1 cellular context compared by ENCODE assay signal in the genomic region with DNA sequence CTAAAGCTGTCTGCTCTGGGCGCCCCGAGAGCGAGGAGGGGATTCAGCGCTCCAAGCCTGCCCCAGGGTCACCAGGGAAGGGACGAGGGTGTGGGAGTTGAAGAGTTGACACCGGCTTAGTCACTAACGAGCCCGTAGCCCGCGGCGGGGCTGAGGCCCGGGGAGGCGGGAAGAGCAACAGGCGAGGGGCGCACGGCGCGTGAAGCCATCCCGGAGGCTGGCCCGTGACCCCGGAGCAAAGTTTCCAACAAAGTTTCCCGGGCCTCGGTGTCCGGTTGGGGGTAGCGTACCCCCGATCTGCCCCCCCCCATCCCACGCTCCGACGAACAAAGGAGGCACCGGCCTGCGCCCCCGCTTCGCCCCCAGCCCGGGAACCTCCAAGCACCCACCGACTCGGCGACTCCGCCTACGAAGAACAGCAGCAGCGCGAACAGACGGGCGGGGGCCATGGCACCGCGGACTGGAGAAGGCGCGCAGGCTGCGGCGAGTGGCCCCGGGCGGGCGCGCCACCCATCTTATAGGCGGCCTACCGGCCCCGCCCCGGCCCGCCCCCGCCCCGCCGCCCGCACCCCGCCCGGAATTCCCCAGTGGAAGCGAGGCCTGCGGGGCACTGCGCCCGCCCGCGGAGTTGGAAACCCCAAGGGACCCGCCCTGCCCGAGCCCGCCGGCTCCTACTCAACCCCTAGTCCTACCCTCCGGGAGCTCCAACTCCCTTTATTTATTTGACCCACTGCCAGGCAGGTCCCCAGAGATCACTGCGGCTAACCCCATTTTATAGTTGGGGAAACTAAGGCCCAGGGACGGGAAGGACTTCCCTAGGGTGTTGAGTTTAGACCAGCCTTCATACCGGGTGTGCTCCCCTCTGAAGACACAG.
A peak's percentile ranks its signal among the peaks of the same experiment; 100 is the strongest.
TF ChIP-seq lines count a peak whose summit lies in the region.

A gene with protein sequence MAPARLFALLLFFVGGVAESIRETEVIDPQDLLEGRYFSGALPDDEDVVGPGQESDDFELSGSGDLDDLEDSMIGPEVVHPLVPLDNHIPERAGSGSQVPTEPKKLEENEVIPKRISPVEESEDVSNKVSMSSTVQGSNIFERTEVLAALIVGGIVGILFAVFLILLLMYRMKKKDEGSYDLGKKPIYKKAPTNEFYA (minus strand): TSS at position 489 of the 874 bp plus-strand sequence. CDS start 40 bp downstream, at position 449.

TF ChIP-seq in HEK293, 187 proteins besides CTCF, POLR2A, EP300 and RAD21 (continued from another document and continues in another):
- TF ChIP-seq, protein P1, sequence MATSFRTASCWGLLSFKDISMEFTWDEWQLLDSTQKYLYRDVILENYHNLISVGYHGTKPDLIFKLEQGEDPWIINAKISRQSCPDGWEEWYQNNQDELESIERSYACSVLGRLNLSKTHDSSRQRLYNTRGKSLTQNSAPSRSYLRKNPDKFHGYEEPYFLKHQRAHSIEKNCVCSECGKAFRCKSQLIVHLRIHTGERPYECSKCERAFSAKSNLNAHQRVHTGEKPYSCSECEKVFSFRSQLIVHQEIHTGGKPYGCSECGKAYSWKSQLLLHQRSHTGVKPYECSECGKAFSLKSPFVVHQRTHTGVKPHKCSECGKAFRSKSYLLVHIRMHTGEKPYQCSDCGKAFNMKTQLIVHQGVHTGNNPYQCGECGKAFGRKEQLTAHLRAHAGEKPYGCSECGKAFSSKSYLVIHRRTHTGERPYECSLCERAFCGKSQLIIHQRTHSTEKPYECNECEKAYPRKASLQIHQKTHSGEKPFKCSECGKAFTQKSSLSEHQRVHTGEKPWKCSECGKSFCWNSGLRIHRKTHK (tag by site-specific recombination; IDR thresholded peaks at IDR 0.05) = no peak
- 0 out of 2 replicates have a peak, but pooled peaks have one; percentile 4 for TF ChIP-seq KLF7 (tag by site-specific recombination; IDR thresholded peaks at IDR 0.05; ENCODE audit: borderline replicate concordance)
- TF ChIP-seq ZNF596 (tag by site-specific recombination; IDR thresholded peaks at IDR 0.05) = no peak
- TF ChIP-seq SP2 (tag by site-specific recombination; IDR thresholded peaks at IDR 0.05) = peak; percentile 19; the same call in 1 of the 2 replicates
- TF ChIP-seq RBAK (tag by site-specific recombination; IDR thresholded peaks at IDR 0.05) = no peak
- peak; percentile 33 for TF ChIP-seq WT1 (tag by site-specific recombination; IDR thresholded peaks at IDR 0.05)
- no peak for TF ChIP-seq ZNF37A (tag by site-specific recombination; IDR thresholded peaks at IDR 0.05)
- TF ChIP-seq, protein P2, sequence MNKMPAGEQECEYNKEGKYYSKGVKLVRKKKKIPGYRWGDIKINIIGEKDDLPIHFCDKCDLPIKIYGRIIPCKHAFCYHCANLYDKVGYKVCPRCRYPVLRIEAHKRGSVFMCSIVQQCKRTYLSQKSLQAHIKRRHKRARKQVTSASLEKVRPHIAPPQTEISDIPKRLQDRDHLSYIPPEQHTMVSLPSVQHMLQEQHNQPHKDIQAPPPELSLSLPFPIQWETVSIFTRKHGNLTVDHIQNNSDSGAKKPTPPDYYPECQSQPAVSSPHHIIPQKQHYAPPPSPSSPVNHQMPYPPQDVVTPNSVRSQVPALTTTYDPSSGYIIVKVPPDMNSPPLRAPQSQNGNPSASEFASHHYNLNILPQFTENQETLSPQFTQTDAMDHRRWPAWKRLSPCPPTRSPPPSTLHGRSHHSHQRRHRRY (tag by site-specific recombination; IDR thresholded peaks at IDR 0.05) = no peak
- TF ChIP-seq SCRT1 (tag by site-specific recombination; IDR thresholded peaks at IDR 0.05; ENCODE audit: borderline replicate concordance) = peak; percentile 86; the same call in 1 of the 2 replicates
- no peak for TF ChIP-seq ZNF211 (tag by site-specific recombination; IDR thresholded peaks at IDR 0.05; ENCODE audit: low read depth)
- peak; percentile 53; the same call in 1 of the 2 replicates for TF ChIP-seq ZNF394 (tag by site-specific recombination; IDR thresholded peaks at IDR 0.05; ENCODE audit: borderline replicate concordance)
- TF ChIP-seq ZNF585B (tag by site-specific recombination; IDR thresholded peaks at IDR 0.05) = no peak
- no peak for TF ChIP-seq ZNF510 (tag by site-specific recombination; IDR thresholded peaks at IDR 0.05; ENCODE audit: insufficient replicate concordance)
- TF ChIP-seq ZNF146 (tag by site-specific recombination; IDR thresholded peaks at IDR 0.05) = 0 out of 2 replicates have a peak, but pooled peaks have one; percentile 12
- no peak for TF ChIP-seq ZNF174 (tag by site-specific recombination; IDR thresholded peaks at IDR 0.05)
- no peak for TF ChIP-seq HOXD13 (CRISPR knock-in tag; IDR thresholded peaks at IDR 0.05; ENCODE audit: borderline replicate concordance)
- TF ChIP-seq OVOL3 (tag by site-specific recombination; IDR thresholded peaks at IDR 0.05) = no peak
- TF ChIP-seq, protein P3, sequence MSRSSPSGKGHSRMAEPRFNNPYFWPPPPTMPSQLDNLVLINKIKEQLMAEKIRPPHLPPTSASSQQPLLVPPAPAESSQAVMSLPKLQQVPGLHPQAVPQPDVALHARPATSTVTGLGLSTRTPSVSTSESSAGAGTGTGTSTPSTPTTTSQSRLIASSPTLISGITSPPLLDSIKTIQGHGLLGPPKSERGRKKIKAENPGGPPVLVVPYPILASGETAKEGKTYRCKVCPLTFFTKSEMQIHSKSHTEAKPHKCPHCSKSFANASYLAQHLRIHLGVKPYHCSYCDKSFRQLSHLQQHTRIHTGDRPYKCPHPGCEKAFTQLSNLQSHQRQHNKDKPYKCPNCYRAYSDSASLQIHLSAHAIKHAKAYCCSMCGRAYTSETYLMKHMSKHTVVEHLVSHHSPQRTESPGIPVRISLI (tag by site-specific recombination; IDR thresholded peaks at IDR 0.05) = no peak
- TF ChIP-seq, protein P4, sequence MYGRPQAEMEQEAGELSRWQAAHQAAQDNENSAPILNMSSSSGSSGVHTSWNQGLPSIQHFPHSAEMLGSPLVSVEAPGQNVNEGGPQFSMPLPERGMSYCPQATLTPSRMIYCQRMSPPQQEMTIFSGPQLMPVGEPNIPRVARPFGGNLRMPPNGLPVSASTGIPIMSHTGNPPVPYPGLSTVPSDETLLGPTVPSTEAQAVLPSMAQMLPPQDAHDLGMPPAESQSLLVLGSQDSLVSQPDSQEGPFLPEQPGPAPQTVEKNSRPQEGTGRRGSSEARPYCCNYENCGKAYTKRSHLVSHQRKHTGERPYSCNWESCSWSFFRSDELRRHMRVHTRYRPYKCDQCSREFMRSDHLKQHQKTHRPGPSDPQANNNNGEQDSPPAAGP (tag by site-specific recombination; IDR thresholded peaks at IDR 0.05) = peak; percentile 84
- TF ChIP-seq ZNF175 (tag by site-specific recombination; IDR thresholded peaks at IDR 0.05) = no peak
- TF ChIP-seq, protein P5, sequence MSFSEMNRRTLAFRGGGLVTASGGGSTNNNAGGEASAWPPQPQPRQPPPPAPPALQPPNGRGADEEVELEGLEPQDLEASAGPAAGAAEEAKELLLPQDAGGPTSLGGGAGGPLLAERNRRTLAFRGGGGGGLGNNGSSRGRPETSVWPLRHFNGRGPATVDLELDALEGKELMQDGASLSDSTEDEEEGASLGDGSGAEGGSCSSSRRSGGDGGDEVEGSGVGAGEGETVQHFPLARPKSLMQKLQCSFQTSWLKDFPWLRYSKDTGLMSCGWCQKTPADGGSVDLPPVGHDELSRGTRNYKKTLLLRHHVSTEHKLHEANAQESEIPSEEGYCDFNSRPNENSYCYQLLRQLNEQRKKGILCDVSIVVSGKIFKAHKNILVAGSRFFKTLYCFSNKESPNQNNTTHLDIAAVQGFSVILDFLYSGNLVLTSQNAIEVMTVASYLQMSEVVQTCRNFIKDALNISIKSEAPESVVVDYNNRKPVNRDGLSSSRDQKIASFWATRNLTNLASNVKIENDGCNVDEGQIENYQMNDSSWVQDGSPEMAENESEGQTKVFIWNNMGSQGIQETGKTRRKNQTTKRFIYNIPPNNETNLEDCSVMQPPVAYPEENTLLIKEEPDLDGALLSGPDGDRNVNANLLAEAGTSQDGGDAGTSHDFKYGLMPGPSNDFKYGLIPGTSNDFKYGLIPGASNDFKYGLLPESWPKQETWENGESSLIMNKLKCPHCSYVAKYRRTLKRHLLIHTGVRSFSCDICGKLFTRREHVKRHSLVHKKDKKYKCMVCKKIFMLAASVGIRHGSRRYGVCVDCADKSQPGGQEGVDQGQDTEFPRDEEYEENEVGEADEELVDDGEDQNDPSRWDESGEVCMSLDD (tag by site-specific recombination; IDR thresholded peaks at IDR 0.05) = peak; percentile 90
- TF ChIP-seq ZNF558 (tag by site-specific recombination; IDR thresholded peaks at IDR 0.05) = no peak
- TF ChIP-seq GFI1B (tag by site-specific recombination; IDR thresholded peaks at IDR 0.05) = no peak
- TF ChIP-seq ZNF514 (tag by site-specific recombination; IDR thresholded peaks at IDR 0.05) = no peak
- TF ChIP-seq, protein P6, sequence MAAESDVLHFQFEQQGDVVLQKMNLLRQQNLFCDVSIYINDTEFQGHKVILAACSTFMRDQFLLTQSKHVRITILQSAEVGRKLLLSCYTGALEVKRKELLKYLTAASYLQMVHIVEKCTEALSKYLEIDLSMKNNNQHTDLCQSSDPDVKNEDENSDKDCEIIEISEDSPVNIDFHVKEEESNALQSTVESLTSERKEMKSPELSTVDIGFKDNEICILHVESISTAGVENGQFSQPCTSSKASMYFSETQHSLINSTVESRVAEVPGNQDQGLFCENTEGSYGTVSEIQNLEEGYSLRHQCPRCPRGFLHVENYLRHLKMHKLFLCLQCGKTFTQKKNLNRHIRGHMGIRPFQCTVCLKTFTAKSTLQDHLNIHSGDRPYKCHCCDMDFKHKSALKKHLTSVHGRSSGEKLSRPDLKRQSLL (tag by site-specific recombination; IDR thresholded peaks at IDR 0.05) = no peak
- no peak for TF ChIP-seq BCL11B (tag by site-specific recombination; IDR thresholded peaks at IDR 0.05; ENCODE audit: low read depth)
- TF ChIP-seq ZNF561 (tag by site-specific recombination; IDR thresholded peaks at IDR 0.05; ENCODE audit: borderline replicate concordance) = peak; percentile 15; the same call in 1 of the 2 replicates
- TF ChIP-seq, protein P7, sequence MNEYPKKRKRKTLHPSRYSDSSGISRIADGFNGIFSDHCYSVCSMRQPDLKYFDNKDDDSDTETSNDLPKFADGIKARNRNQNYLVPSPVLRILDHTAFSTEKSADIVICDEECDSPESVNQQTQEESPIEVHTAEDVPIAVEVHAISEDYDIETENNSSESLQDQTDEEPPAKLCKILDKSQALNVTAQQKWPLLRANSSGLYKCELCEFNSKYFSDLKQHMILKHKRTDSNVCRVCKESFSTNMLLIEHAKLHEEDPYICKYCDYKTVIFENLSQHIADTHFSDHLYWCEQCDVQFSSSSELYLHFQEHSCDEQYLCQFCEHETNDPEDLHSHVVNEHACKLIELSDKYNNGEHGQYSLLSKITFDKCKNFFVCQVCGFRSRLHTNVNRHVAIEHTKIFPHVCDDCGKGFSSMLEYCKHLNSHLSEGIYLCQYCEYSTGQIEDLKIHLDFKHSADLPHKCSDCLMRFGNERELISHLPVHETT (tag by site-specific recombination; IDR thresholded peaks at IDR 0.05) = peak; percentile 45; the same call in 1 of the 2 replicates
- peak; percentile 79 for TF ChIP-seq KLF8 (tag by site-specific recombination; IDR thresholded peaks at IDR 0.05)
- TF ChIP-seq ZNF529 (tag by site-specific recombination; IDR thresholded peaks at IDR 0.05; ENCODE audit: insufficient replicate concordance) = no peak
- no peak for TF ChIP-seq ZBTB1 (tag by site-specific recombination; IDR thresholded peaks at IDR 0.05)
- TF ChIP-seq, protein P8, sequence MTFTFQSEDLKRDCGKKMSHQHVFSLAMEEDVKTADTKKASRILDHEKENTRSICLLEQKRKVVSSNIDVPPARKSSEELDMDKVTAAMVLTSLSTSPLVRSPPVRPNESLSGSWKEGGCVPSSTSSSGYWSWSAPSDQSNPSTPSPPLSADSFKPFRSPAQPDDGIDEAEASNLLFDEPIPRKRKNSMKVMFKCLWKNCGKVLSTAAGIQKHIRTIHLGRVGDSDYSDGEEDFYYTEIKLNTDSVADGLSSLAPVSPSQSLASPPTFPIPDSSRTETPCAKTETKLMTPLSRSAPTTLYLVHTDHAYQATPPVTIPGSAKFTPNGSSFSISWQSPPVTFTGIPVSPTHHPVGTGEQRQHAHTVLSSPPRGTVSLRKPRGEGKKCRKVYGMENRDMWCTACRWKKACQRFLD (tag by site-specific recombination; IDR thresholded peaks at IDR 0.05) = no peak
- no peak for TF ChIP-seq ZNF221 (tag by site-specific recombination; IDR thresholded peaks at IDR 0.05; ENCODE audit: borderline replicate concordance)
- peak; percentile 44; the same call in 1 of the 2 replicates for TF ChIP-seq GLIS1 (tag by site-specific recombination; IDR thresholded peaks at IDR 0.05)
- peak; percentile 72 for TF ChIP-seq ZXDB (tag by site-specific recombination; IDR thresholded peaks at IDR 0.05)
- TF ChIP-seq ZNF747 (tag by site-specific recombination; IDR thresholded peaks at IDR 0.05) = no peak
- TF ChIP-seq IKZF3 (tag by site-specific recombination; IDR thresholded peaks at IDR 0.05) = peak; percentile 89
- no peak for TF ChIP-seq ZNF473 (tag by site-specific recombination; IDR thresholded peaks at IDR 0.05)
- TF ChIP-seq, protein P9, sequence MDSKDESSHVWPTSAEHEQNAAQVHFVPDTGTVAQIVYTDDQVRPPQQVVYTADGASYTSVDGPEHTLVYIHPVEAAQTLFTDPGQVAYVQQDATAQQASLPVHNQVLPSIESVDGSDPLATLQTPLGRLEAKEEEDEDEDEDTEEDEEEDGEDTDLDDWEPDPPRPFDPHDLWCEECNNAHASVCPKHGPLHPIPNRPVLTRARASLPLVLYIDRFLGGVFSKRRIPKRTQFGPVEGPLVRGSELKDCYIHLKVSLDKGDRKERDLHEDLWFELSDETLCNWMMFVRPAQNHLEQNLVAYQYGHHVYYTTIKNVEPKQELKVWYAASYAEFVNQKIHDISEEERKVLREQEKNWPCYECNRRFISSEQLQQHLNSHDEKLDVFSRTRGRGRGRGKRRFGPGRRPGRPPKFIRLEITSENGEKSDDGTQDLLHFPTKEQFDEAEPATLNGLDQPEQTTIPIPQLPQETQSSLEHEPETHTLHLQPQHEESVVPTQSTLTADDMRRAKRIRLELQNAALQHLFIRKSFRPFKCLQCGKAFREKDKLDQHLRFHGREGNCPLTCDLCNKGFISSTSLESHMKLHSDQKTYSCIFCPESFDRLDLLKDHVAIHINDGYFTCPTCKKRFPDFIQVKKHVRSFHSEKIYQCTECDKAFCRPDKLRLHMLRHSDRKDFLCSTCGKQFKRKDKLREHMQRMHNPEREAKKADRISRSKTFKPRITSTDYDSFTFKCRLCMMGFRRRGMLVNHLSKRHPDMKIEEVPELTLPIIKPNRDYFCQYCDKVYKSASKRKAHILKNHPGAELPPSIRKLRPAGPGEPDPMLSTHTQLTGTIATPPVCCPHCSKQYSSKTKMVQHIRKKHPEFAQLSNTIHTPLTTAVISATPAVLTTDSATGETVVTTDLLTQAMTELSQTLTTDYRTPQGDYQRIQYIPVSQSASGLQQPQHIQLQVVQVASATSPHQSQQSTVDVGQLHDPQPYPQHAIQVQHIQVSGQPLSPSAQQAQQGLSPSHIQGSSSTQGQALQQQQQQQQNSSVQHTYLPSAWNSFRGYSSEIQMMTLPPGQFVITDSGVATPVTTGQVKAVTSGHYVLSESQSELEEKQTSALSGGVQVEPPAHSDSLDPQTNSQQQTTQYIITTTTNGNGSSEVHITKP (tag by site-specific recombination; IDR thresholded peaks at IDR 0.05) = peak; percentile 86
- TF ChIP-seq ZNF560 (tag by site-specific recombination; IDR thresholded peaks at IDR 0.05; ENCODE audit: borderline replicate concordance) = no peak
